In genomic region chr9:125343518-125344284, GRCh38 we compare ENCODE assay signal across 8 cellular contexts.
DNase-seq lines count a peak whose midpoint lies in the region; ATAC-seq, FAIRE-seq and TF ChIP-seq lines count a peak whose summit lies in the region.

No MANE protein-coding gene starts in this region.

- H3K27me3 ChIP-seq in endothelial cell of umbilical vein (ENCODE audit: control insufficient read depth in 2 of 2, insufficient read depth in 2 of 2, low read length in 2 of 2), result no peaks in the 10 kb centered on the region

- CTCF ChIA-PET in endothelial cell of umbilical vein (lab: Charles Lee), result interaction anchor here (0.7 to 1.7 kb wide), 8 partner anchors 9 to 102 kb away, joined by 3 to 8 read pairs (median 4); partner anchors contain the start of gene HSPA5

- H3K9me1 ChIP-seq in endothelial cell of umbilical vein (replicated peaks; ENCODE audit: control insufficient read depth, extremely low read depth, insufficient read depth, low read length), result no peaks in the 10 kb centered on the region

- ATAC-seq in GM18868 (IDR thresholded peaks at IDR 0.05; ENCODE audit: unreplicated experiment) (no peak), GM21717 (IDR thresholded peaks at IDR 0.05; ENCODE audit: unreplicated experiment) (no peak)

- peaks cover 11% of the 10 kb centered on the region for H3K4me1 ChIP-seq in endothelial cell of umbilical vein (ENCODE audit: control insufficient read depth, extremely low read depth, insufficient read depth, low read length)

- dilution Hi-C loops in endothelial cell of umbilical vein (cut with MboI; ENCODE audit: extremely low pct_ligation_motif_present, low sequenced_read_pairs), result no loop called here

- no peak overlapping the region for H3K4me3 Mint-ChIP-seq in mesothelial cell of epicardium

- peaks cover 11% of the 10 kb centered on the region for H3K4me1 Mint-ChIP-seq in mesothelial cell of epicardium

- no peak overlapping the region for H2AFZ ChIP-seq in endothelial cell of umbilical vein (ENCODE audit: low read depth, low read length)

- H3K36me3 ChIP-seq in endothelial cell of umbilical vein (ENCODE audit: control insufficient read depth in 2 of 2, extremely low read depth in 1 of 2, insufficient read depth in 2 of 2, low read length in 2 of 2), result peaks cover 5 to 15% of the 10 kb centered on the region in 2 experiments

- peak overlapping the region; percentile 46 for H3K27ac ChIP-seq in endothelial cell of umbilical vein (ENCODE audit: insufficient read depth, low read depth, low read length)

- intact Hi-C loops in endothelial cell of umbilical vein (cut with micrococcal nuclease), result no loop called here

- peak overlapping the region; percentile 36 for H3K4me2 ChIP-seq in endothelial cell of umbilical vein (ENCODE audit: insufficient read depth, low read length)

- FAIRE-seq in endothelial cell of umbilical vein (lab: Jason Lieb, UNC), result peak; percentile 53

- H3K27ac Mint-ChIP-seq in mesothelial cell of epicardium, result peak overlapping the region; percentile 64

- peaks cover 37% of the 10 kb centered on the region for H3K36me3 Mint-ChIP-seq in mesothelial cell of epicardium

- H3K9me3 ChIP-seq in endothelial cell of umbilical vein (replicated peaks; ENCODE audit: control insufficient read depth, insufficient read depth, low read length), result no peaks in the 10 kb centered on the region

- no peaks in the 10 kb centered on the region for H3K9me3 Mint-ChIP-seq in mesothelial cell of epicardium

- no peaks in the 10 kb centered on the region for H4K20me1 ChIP-seq in endothelial cell of umbilical vein (replicated peaks; ENCODE audit: control insufficient read depth, extremely low read depth, insufficient read depth, low read length)

- H3K79me2 ChIP-seq in endothelial cell of umbilical vein (ENCODE audit: control insufficient read depth, insufficient read depth, low read length), result no peaks in the 10 kb centered on the region

- no peak for TF ChIP-seq CTCF in endothelial cell of umbilical vein (IDR thresholded peaks at IDR 0.05; ENCODE audit: extremely low read depth in 1 of 2, insufficient read depth in 1 of 2, low read depth in 1 of 2, low read length in 2 of 2)
- TF ChIP-seq CTCF in mesothelial cell of epicardium (IDR thresholded peaks at IDR 0.05; ENCODE audit: unreplicated experiment), result no peak

- no peak overlapping the region for H3K4me3 ChIP-seq in endothelial cell of umbilical vein (replicated peaks in 1 of 3; ENCODE audit: insufficient read depth in 1 of 3, low read depth in 1 of 3, low read length in 3 of 3)

- H3K9ac ChIP-seq in endothelial cell of umbilical vein (replicated peaks; ENCODE audit: extremely low read depth, insufficient read depth, low read length), result no peak overlapping the region

- DNase-seq in EH (ENCODE audit: low read depth) (peak; percentile 82), NCI-H2227 (lab: John Stamatoyannopoulos, UW; ENCODE audit: unreplicated experiment) (peak; percentile 78), endothelial cell of umbilical vein (ENCODE audit: low read depth, low spot score) (peak; percentile 68), mesothelial cell of epicardium (ENCODE audit: low spot score in 2 of 2, unreplicated experiment in 2 of 2) (no peak), DMS 273 treated with DMSO at 0.1 percent for 48 hours (lab: John Stamatoyannopoulos, UW) (no peak)
- no peak for DNase-seq in stimulated activated CD4-positive, alpha-beta T cell treated with anti-CD3 and anti-CD28 coated beads, Interleukin-4, amount 100 ng/mL, for 1 hour

- no peak for TF ChIP-seq POLR2A in endothelial cell of umbilical vein (IDR thresholded peaks at IDR 0.05; ENCODE audit: low read depth, low read length)

- BruUV-seq in endothelial cell of umbilical vein (replicated peaks; lab: Mats Ljungman, UMichigan), result no TSS peak

- POLR2A ChIA-PET in endothelial cell of umbilical vein (lab: Charles Lee), result interaction anchor here (0.7 to 1.0 kb wide), 2 partner anchors 88 to 103 kb away, joined by 4 to 8 read pairs; partner anchors contain the start of gene HSPA5

- H3K27me3 Mint-ChIP-seq in mesothelial cell of epicardium (ENCODE audit: low read depth), result no peaks in the 10 kb centered on the region

TF ChIP-seq in endothelial cell of umbilical vein, 7 proteins besides CTCF, POLR2A, EP300 and RAD21:
- TF ChIP-seq MYC (IDR thresholded peaks at IDR 0.05; ENCODE audit: low read depth, low read length) (no peak), POLR2AphosphoS5 (IDR thresholded peaks at IDR 0.05; ENCODE audit: insufficient read depth, low read depth, low read length) (no peak), FOS (IDR thresholded peaks at IDR 0.05; ENCODE audit: borderline replicate concordance, insufficient read depth, low read length) (peak; percentile 36), GATA2 (IDR thresholded peaks at IDR 0.05; ENCODE audit: insufficient read depth, insufficient read length, low read depth, low read length) (no peak), JUN (IDR thresholded peaks at IDR 0.05; ENCODE audit: borderline replicate concordance, insufficient read depth, insufficient read length, low read depth) (peak; percentile 14), MAX (IDR thresholded peaks at IDR 0.05; ENCODE audit: insufficient read depth, insufficient read length) (no peak), EZH2 (IDR thresholded peaks at IDR 0.05; ENCODE audit: borderline replicate concordance, low read depth, low read length, severe bottlenecking) (no peak)

Comparison
In these comparisons a context has a peak if more than half of its experiments do, and no peak if none do; other contexts are left out.
1. DNase-seq: peak in EH (single experiment), NCI-H2227 (single experiment) and endothelial cell of umbilical vein (single experiment); none in mesothelial cell of epicardium (0 of 2), DMS 273 treated with DMSO at 0.1 percent for 48 hours (single experiment) and stimulated activated CD4-positive, alpha-beta T cell treated with anti-CD3 and anti-CD28 coated beads, Interleukin-4, amount 100 ng/mL, for 1 hour (single experiment).